21 cellular contexts compared by ENCODE assay signal in the genomic region with DNA sequence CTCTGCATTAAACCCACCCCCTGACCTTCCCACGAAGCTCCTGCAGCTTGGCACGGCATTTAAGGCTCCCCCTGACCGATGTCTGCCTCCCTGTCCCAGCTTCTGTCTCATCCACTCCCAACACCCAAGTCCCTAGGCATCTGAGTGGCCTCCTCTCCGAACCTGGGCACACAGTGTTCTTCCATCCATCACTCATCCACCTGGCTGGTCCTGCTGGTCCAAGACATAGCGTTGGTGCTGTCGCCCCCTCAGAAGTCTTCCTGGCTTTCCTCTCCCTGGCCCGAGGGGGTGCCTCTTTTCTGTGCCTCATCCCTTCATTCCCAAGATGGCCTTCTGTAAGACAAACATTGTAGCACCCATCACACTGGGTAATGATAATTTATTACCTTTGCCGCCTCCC.
DNase-seq lines count a peak whose midpoint lies in the region; ATAC-seq, FAIRE-seq and TF ChIP-seq lines count a peak whose summit lies in the region.
"Had no signal": no experiment of that assay in that cellular context is flagged by ENCODE, and none has a peak within 500 bp of the region (broad histone marks: within the 10 kb centered on the region; RNA-seq: fewer than 3 reads in every experiment).

No MANE protein-coding gene starts in this region.

- TF ChIP-seq POLR2A in ovary (IDR thresholded peaks at IDR 0.05) = no peak

- H3K36me3 Mint-ChIP-seq in H9 (ENCODE audit: insufficient read depth in 1 of 3, low read depth in 3 of 3) = 0 out of 7 replicates have a peak, but pooled peaks cover 0 to 2% (median 0%) of the 10 kb centered on the region in 3 experiments
- no peaks in the 10 kb centered on the region for H3K36me3 Mint-ChIP-seq in effector memory CD8-positive, alpha-beta T cell (ENCODE audit: insufficient read depth)
- no peaks in the 10 kb centered on the region for H3K36me3 Mint-ChIP-seq in activated CD4-positive, alpha-beta memory T cell treated with anti-CD3 and anti-CD28 coated beads, Interleukin-2, amount 10 ng/mL, durations not matched to agents 7 days and 5 days (ENCODE audit: low read depth)
- H3K36me3 Mint-ChIP-seq: CD8-positive, alpha-beta memory T cell; IgD-negative memory B cell had no signal

- no CpG with 5 or more reads among the region's 8 CpGs for WGBS in H9 (ENCODE audit: extremely low coverage, insufficient read length, low lambda C conversion rate)
- 91 to 95% (median 93%) methylated on average over 8 of the region's 8 CpGs for WGBS in ovary, 3 donors

- no peak overlapping the region for H2AFZ ChIP-seq in H9 (ENCODE audit: low read length)

- H3K56ac ChIP-seq in H9 (ENCODE audit: insufficient read length, low read depth, low read length) = no peak overlapping the region

- H2AK5ac ChIP-seq in H9 (ENCODE audit: insufficient read length, low read length) = no peak overlapping the region

- no peak overlapping the region for H3K4me2 ChIP-seq in H9 (ENCODE audit: insufficient read depth, insufficient read length, low read length)
- H3K4me2 ChIP-seq: BLaER1 treated with 17β-estradiol and CSF1 and Interleukin-3, amounts not matched to agents 10 nM and 100 nM had no signal

- no peaks in the 10 kb centered on the region for H3K9me3 Mint-ChIP-seq in H9
- H3K9me3 Mint-ChIP-seq in effector memory CD8-positive, alpha-beta T cell = no peaks in the 10 kb centered on the region
- H3K9me3 Mint-ChIP-seq in activated CD4-positive, alpha-beta memory T cell treated with anti-CD3 and anti-CD28 coated beads, Interleukin-2, amount 10 ng/mL, durations not matched to agents 7 days and 5 days = no peaks in the 10 kb centered on the region
- H3K9me3 Mint-ChIP-seq: CD8-positive, alpha-beta memory T cell; HFFc6; IgD-negative memory B cell had no signal

- H3K27ac Mint-ChIP-seq in H9 = peak overlapping the region in 2 of 3 experiments; percentile 16 to 71; a peak in 2 of 7 replicates
- H3K27ac Mint-ChIP-seq in effector memory CD8-positive, alpha-beta T cell = peak overlapping the region; percentile 18 to 56
- H3K27ac Mint-ChIP-seq in activated CD4-positive, alpha-beta memory T cell treated with anti-CD3 and anti-CD28 coated beads, Interleukin-2, amount 10 ng/mL, durations not matched to agents 7 days and 5 days = no peak overlapping the region
- H3K27ac Mint-ChIP-seq: B cell; CD8-positive, alpha-beta memory T cell; HFFc6; IgD-negative memory B cell had no signal

- H3K18ac ChIP-seq in H9 (ENCODE audit: insufficient read length, low read depth, low read length) = no peak overlapping the region

- H4K8ac ChIP-seq in H9 (replicated peaks; ENCODE audit: insufficient read length, low read depth, low read length) = no peak overlapping the region

- no peak overlapping the region for H2BK120ac ChIP-seq in H9 (ENCODE audit: low read depth, low read length, poor library complexity, severe bottlenecking)

- TF ChIP-seq EP300 in ovary (IDR thresholded peaks at IDR 0.05) = no peak

- H2BK5ac ChIP-seq in H9 (ENCODE audit: insufficient read length, low read length) = no peak overlapping the region

- no peak overlapping the region for H3K4me3 Mint-ChIP-seq in H9
- H3K4me3 Mint-ChIP-seq in effector memory CD8-positive, alpha-beta T cell = no peak overlapping the region
- no peak overlapping the region for H3K4me3 Mint-ChIP-seq in activated CD4-positive, alpha-beta memory T cell treated with anti-CD3 and anti-CD28 coated beads, Interleukin-2, amount 10 ng/mL, durations not matched to agents 7 days and 5 days
- H3K4me3 Mint-ChIP-seq: B cell; CD8-positive, alpha-beta memory T cell; HFFc6; IgD-negative memory B cell had no signal

- FAIRE-seq in kidney (lab: Jason Lieb, UNC) = no peak
- FAIRE-seq: GM12878, GM19239, HepG2 had no signal

- H3K36me3 ChIP-seq in kidney (ENCODE audit: control insufficient read depth in 1 of 2, insufficient read depth in 2 of 2, low read length in 2 of 2) = no peaks in the 10 kb centered on the region
- H3K36me3 ChIP-seq in ovary = no peaks in the 10 kb centered on the region

- no peak for DNase-seq in H9
- no peak for DNase-seq in effector memory CD8-positive, alpha-beta T cell
- peak; percentile 42 for DNase-seq in kidney
- peak; percentile 38 for DNase-seq in posterior vena cava (ENCODE audit: low spot score)
- no peak for DNase-seq in hypothalamus (lab: John Stamatoyannopoulos, UW)
- DNase-seq in activated CD4-positive, alpha-beta memory T cell treated with anti-CD3 and anti-CD28 coated beads, Interleukin-2, amount 10 ng/mL, durations not matched to agents 7 days and 5 days = no peak
- DNase-seq in ovary = no peak
- DNase-seq: CD8-positive, alpha-beta memory T cell; COR-L47; DMS 273 treated with DMSO at 0.1 percent for 48 hours; DMS53; DND-41; EL; HFFc6 had no signal

- no peaks in the 10 kb centered on the region for H4K20me1 ChIP-seq in H9 (ENCODE audit: control insufficient read depth, insufficient read depth, insufficient read length)

- CTCF ChIA-PET in activated CD4-positive, alpha-beta memory T cell treated with anti-CD3 and anti-CD28 coated beads, Interleukin-2, amount 10 ng/mL, durations not matched to agents 7 days and 5 days (lab: Charles Lee) = no interaction called here

- no peaks in the 10 kb centered on the region for H3K79me1 ChIP-seq in H9 (ENCODE audit: insufficient read depth, low read depth, low read length, poor library complexity, severe bottlenecking)

- H3K79me2 ChIP-seq in H9 (ENCODE audit: insufficient read depth, low read length) = no peaks in the 10 kb centered on the region; the same call in 1 of the 2 replicates

- no peaks in the 10 kb centered on the region for H3K4me1 ChIP-seq in H9 (ENCODE audit: insufficient read depth, low read length)
- H3K4me1 ChIP-seq in kidney (ENCODE audit: control insufficient read depth in 1 of 2, insufficient read depth in 1 of 2, low read depth in 1 of 2, low read length in 2 of 2) = no peaks in the 10 kb centered on the region
- no peaks in the 10 kb centered on the region for H3K4me1 ChIP-seq in ovary (ENCODE audit: insufficient read depth)
- H3K4me1 ChIP-seq: BLaER1 treated with 17β-estradiol and CSF1 and Interleukin-3, amounts not matched to agents 10 nM and 100 nM had no signal

- intact Hi-C loops in kidney (cut with DNase I) = no loop called here
- intact Hi-C loops in posterior vena cava (cut with DNase I) = no loop called here
- intact Hi-C loops in ovary (cut with DNase I) = no loop called here

- no peaks in the 10 kb centered on the region for H3K23me2 ChIP-seq in H9 (ENCODE audit: insufficient read length, low read depth, low read length, poor library complexity, severe bottlenecking)

- H3K9ac ChIP-seq in H9 (ENCODE audit: extremely low read depth, insufficient read length, low read length) (no peak overlapping the region), kidney (ENCODE audit: low read length in 2 of 2) (no peak overlapping the region)
- H3K9ac ChIP-seq: BLaER1 treated with 17β-estradiol and CSF1 and Interleukin-3, amounts not matched to agents 10 nM and 100 nM had no signal

- no peak overlapping the region for H3K14ac ChIP-seq in H9 (ENCODE audit: insufficient read depth, low read length)

- H2BK15ac ChIP-seq in H9 (ENCODE audit: low read depth, low read length) = no peak overlapping the region

- H4K5ac ChIP-seq in H9 (ENCODE audit: insufficient read length, low read depth, low read length) = no peak overlapping the region

- POLR2A ChIA-PET in activated CD4-positive, alpha-beta memory T cell treated with anti-CD3 and anti-CD28 coated beads, Interleukin-2, amount 10 ng/mL, durations not matched to agents 7 days and 5 days (lab: Charles Lee) = no interaction called here

- TF ChIP-seq CTCF in H9 (conservative IDR thresholded peaks at IDR 0.05) (no peak), kidney (IDR thresholded peaks at IDR 0.05; ENCODE audit: borderline replicate concordance, extremely low read depth, insufficient read depth) (no peak), ovary (IDR thresholded peaks at IDR 0.05) (no peak)

- H3K23ac ChIP-seq in H9 (ENCODE audit: insufficient read length, low read depth, low read length) = no peak overlapping the region

- peaks cover 11 to 15% of the 10 kb centered on the region in 2 experiments for H3K4me1 Mint-ChIP-seq in H9
- H3K4me1 Mint-ChIP-seq in effector memory CD8-positive, alpha-beta T cell (ENCODE audit: low read depth in 2 of 2) = peaks cover 4 to 19% of the 10 kb centered on the region in 2 donors
- no peaks in the 10 kb centered on the region for H3K4me1 Mint-ChIP-seq in activated CD4-positive, alpha-beta memory T cell treated with anti-CD3 and anti-CD28 coated beads, Interleukin-2, amount 10 ng/mL, durations not matched to agents 7 days and 5 days
- H3K4me1 Mint-ChIP-seq: B cell; CD8-positive, alpha-beta memory T cell; IgD-negative memory B cell had no signal

- no peak for ATAC-seq in effector memory CD8-positive, alpha-beta T cell (replicated peaks)
- ATAC-seq: GM12878, HCT116, HepG2 had no signal

- H3K4ac ChIP-seq in H9 (ENCODE audit: low read depth, low read length) = no peak overlapping the region

- no peak overlapping the region for H2BK12ac ChIP-seq in H9 (ENCODE audit: insufficient read length, low read depth, low read length)

- H3K27me3 ChIP-seq in H9 (ENCODE audit: insufficient read depth, low read length) (no peaks in the 10 kb centered on the region), ovary (no peaks in the 10 kb centered on the region)
- H3K27me3 ChIP-seq: BLaER1 treated with 17β-estradiol and CSF1 and Interleukin-3, amounts not matched to agents 10 nM and 100 nM had no signal

- no peak overlapping the region for H2BK20ac ChIP-seq in H9 (ENCODE audit: low read depth, low read length, poor library complexity, severe bottlenecking)

- H3K4me3 ChIP-seq in kidney (ENCODE audit: low read length in 2 of 2) (no peak overlapping the region), ovary (no peak overlapping the region)
- H3K4me3 ChIP-seq: BLaER1 treated with 17β-estradiol and CSF1 and Interleukin-3, amounts not matched to agents 10 nM and 100 nM; GM12878 had no signal

- H3K9me3 ChIP-seq in H9 (ENCODE audit: control insufficient read depth, low read depth, low read length) (no peaks in the 10 kb centered on the region), kidney (ENCODE audit: control insufficient read depth in 1 of 2, low read length in 2 of 2) (no peaks in the 10 kb centered on the region), ovary (no peaks in the 10 kb centered on the region)
- H3K9me3 ChIP-seq: BLaER1 treated with 17β-estradiol and CSF1 and Interleukin-3, amounts not matched to agents 10 nM and 100 nM had no signal

- no peak overlapping the region for H4K91ac ChIP-seq in H9 (ENCODE audit: insufficient read length, low read depth, low read length)

- no peak overlapping the region for H3T11ph ChIP-seq in H9 (ENCODE audit: low read length)

- no peaks in the 10 kb centered on the region for H3K27me3 Mint-ChIP-seq in H9 (ENCODE audit: low read depth)
- H3K27me3 Mint-ChIP-seq in effector memory CD8-positive, alpha-beta T cell = no peaks in the 10 kb centered on the region
- no peaks in the 10 kb centered on the region for H3K27me3 Mint-ChIP-seq in activated CD4-positive, alpha-beta memory T cell treated with anti-CD3 and anti-CD28 coated beads, Interleukin-2, amount 10 ng/mL, durations not matched to agents 7 days and 5 days
- H3K27me3 Mint-ChIP-seq: B cell had no signal

- H3K27ac ChIP-seq in H9 (ENCODE audit: insufficient read length, low read depth, low read length) (no peak overlapping the region), kidney (ENCODE audit: low read depth in 2 of 2, low read length in 2 of 2) (no peak overlapping the region), ovary (no peak overlapping the region)
- H3K27ac ChIP-seq: BLaER1 treated with 17β-estradiol and CSF1 and Interleukin-3, amounts not matched to agents 10 nM and 100 nM had no signal

Comparison
In these comparisons a context has a peak if more than half of its experiments do, and no peak if none do; other contexts are left out.
1. DNase-seq: peak in kidney (single experiment) and posterior vena cava (single experiment); none in H9 (single experiment), effector memory CD8-positive, alpha-beta T cell (0 of 3), hypothalamus (0 of 51), activated CD4-positive, alpha-beta memory T cell treated with anti-CD3 and anti-CD28 coated beads, Interleukin-2, amount 10 ng/mL, durations not matched to agents 7 days and 5 days (single experiment) and ovary (0 of 5).